Comparison of ENCODE assay signal across 8 cellular contexts in genomic region chr19:10009269-10009665, GRCh38. TPM values are rescaled to one million over a fixed set of nuclear protein-coding genes. Genes with fewer than 3 reads are reported as not detected.
DNase-seq lines count a peak whose midpoint lies in the region; ATAC-seq and TF ChIP-seq lines count a peak whose summit lies in the region.

No MANE protein-coding gene starts in this region.

- no peak for TF ChIP-seq POLR2A in transverse colon (IDR thresholded peaks at IDR 0.05)

- POLR2A ChIA-PET in T-cell (lab: Charles Lee) = no interaction called here

- WGBS in transverse colon (ENCODE audit: low coverage in 1 of 2), 2 donors = 3% methylated on average over 19 of the region's 28 CpGs; no CpG with 5 or more reads in 1 of the 2 donors

- no peaks in the 10 kb centered on the region for H3K36me3 Mint-ChIP-seq in T-cell

- peak in 2 of 4 experiments; percentile 59 to 62 for ATAC-seq in T-cell (replicated peaks in 1 of 4)
- ATAC-seq in GM21528 (IDR thresholded peaks at IDR 0.05; ENCODE audit: low FRiP score, unreplicated experiment) = no peak

- no peak overlapping the region for H3K27ac Mint-ChIP-seq in T-cell

- intact Hi-C loops in dorsolateral prefrontal cortex (cut with DNase I) (loop anchor here in 1 of 2 donors (5.0 kb wide), 1 partner anchor 77 kb away; no protein-coding TSS in a partner anchor), transverse colon (cut with DNase I; ENCODE audit: low total_unique reads) (no loop called here)

- no peak overlapping the region for H3K27ac ChIP-seq in dorsolateral prefrontal cortex
- peak overlapping the region; percentile 67 to 78 (median 69) for H3K27ac ChIP-seq in transverse colon

- no peak for TF ChIP-seq EP300 in transverse colon (IDR thresholded peaks at IDR 0.05; ENCODE audit: low read depth)

- DNase-seq in Caki2 (ENCODE audit: low read depth) (peak; percentile 1), T-cell (peak in 29 of 34 experiments; percentile 8 to 50 (median 37)), dorsolateral prefrontal cortex (no peak), lung microvascular endothelial cell (ENCODE audit: low read depth in 2 of 2) (peak; percentile 14 to 81), transverse colon (peak; percentile 59), SHP77 treated with DMSO at 0.1 percent for 48 hours (lab: John Stamatoyannopoulos, UW) (no peak), NCI-H748 treated with DMSO at 0.1 percent for 48 hours (lab: John Stamatoyannopoulos, UW) (no peak)

- H3K4me3 Mint-ChIP-seq in T-cell = peak overlapping the region in 1 of 3 donors; percentile 36

- TF ChIP-seq CTCF in dorsolateral prefrontal cortex (IDR thresholded peaks at IDR 0.05 in 54 of 56, conservative IDR thresholded peaks at IDR 0.05 in 2 of 56; ENCODE audit: low read depth in 1 of 56, partially characterized antibody in 56 of 56) = no peak
- TF ChIP-seq CTCF in transverse colon (IDR thresholded peaks at IDR 0.05) = no peak

- H3K4me1 Mint-ChIP-seq in T-cell = peaks cover 20 to 23% (median 22%) of the 10 kb centered on the region in 3 donors

- in situ Hi-C loops in Caki2 (cut with HindIII; ENCODE audit: low pct_unique_long_range_greater_than_20kb, low sequenced_read_pairs) (no loop called here), transverse colon (cut with MboI; ENCODE audit: low pct_ligation_motif_present in 1 of 4, low pct_unique_long_range_greater_than_20kb in 1 of 4, low sequenced_read_pairs in 3 of 4) (no loop called here)

- H3K4me3 ChIP-seq in dorsolateral prefrontal cortex (peak overlapping the region in 39 of 59 donors; percentile 0 to 54 (median 40)), transverse colon (peak overlapping the region in 3 of 4 donors; percentile 12 to 44 (median 35))

- H3K27me3 ChIP-seq in dorsolateral prefrontal cortex (peaks cover 0 to 63% (median 24%) of the 10 kb centered on the region in 45 donors), transverse colon (peaks cover 80% of the 10 kb centered on the region)

- H3K27me3 Mint-ChIP-seq in T-cell = peaks cover 63 to 83% of the 10 kb centered on the region in 2 donors

- CTCF ChIA-PET in T-cell (lab: Charles Lee) = interaction anchor here in 1 of 2 donors (0.6 kb wide), 1 partner anchor 79 kb away, joined by 4 read pairs; no protein-coding TSS in a partner anchor

- H3K9me3 Mint-ChIP-seq in T-cell = peaks cover 0 to 4% (median 0%) of the 10 kb centered on the region in 3 donors

- peaks cover 0 to 34% (median 17%) of the 10 kb centered on the region in 4 donors for H3K4me1 ChIP-seq in transverse colon

- H3K9me3 ChIP-seq in transverse colon = no peaks in the 10 kb centered on the region

- H3K36me3 ChIP-seq in transverse colon = no peaks in the 10 kb centered on the region

RNA-seq across cellular contexts. Expression of gene COL5A3, which starts 1.0 kb away (rescaled TPM):
- total RNA-seq in Caki2 (2014; rRNA removed; shearing (Covaris generic); ENCODE audit: low replicate concordance) = not detected in 2 replicates
- 1 to 10 TPM in 3 of 5 donors, under 1 TPM in 2; 0.13 to 3.4 (median 2.2) TPM for total RNA-seq in T-cell
- 100 to 1,000 TPM in 1 of 120 experiments, 10 to 100 TPM in 118, 1 to 10 TPM in 1; 9.4 to 144 (median 31.3) TPM for total RNA-seq in dorsolateral prefrontal cortex
- under 0.01 TPM in 2 replicates for total RNA-seq in lung microvascular endothelial cell
- 10 to 100 TPM in 2 of 4 donors, 1 to 10 TPM in 2; 2.5 to 17.7 (median 7.9) TPM for total RNA-seq in transverse colon

RNA-seq across cellular contexts. Expression of gene RDH8, which starts 4.0 kb away (rescaled TPM):
- not detected in 2 replicates for total RNA-seq in Caki2 (2014; rRNA removed; shearing (Covaris generic); ENCODE audit: low replicate concordance)
- total RNA-seq in T-cell (not detected), dorsolateral prefrontal cortex (not detected), lung microvascular endothelial cell (not detected in 2 replicates), transverse colon (not detected)

Comparison
In these comparisons a context has a peak if more than half of its experiments do, and no peak if none do; other contexts are left out.
1. DNase-seq: peak in Caki2 (single experiment), T-cell (29 of 34), lung microvascular endothelial cell (2 of 2) and transverse colon (single experiment); none in dorsolateral prefrontal cortex (0 of 10), SHP77 treated with DMSO at 0.1 percent for 48 hours (single experiment) and NCI-H748 treated with DMSO at 0.1 percent for 48 hours (single experiment).
2. H3K27ac ChIP-seq: peak in transverse colon (4 of 4); none in dorsolateral prefrontal cortex (0 of 59).